ENCODE assay signal across 24 cellular contexts in the genomic region with DNA sequence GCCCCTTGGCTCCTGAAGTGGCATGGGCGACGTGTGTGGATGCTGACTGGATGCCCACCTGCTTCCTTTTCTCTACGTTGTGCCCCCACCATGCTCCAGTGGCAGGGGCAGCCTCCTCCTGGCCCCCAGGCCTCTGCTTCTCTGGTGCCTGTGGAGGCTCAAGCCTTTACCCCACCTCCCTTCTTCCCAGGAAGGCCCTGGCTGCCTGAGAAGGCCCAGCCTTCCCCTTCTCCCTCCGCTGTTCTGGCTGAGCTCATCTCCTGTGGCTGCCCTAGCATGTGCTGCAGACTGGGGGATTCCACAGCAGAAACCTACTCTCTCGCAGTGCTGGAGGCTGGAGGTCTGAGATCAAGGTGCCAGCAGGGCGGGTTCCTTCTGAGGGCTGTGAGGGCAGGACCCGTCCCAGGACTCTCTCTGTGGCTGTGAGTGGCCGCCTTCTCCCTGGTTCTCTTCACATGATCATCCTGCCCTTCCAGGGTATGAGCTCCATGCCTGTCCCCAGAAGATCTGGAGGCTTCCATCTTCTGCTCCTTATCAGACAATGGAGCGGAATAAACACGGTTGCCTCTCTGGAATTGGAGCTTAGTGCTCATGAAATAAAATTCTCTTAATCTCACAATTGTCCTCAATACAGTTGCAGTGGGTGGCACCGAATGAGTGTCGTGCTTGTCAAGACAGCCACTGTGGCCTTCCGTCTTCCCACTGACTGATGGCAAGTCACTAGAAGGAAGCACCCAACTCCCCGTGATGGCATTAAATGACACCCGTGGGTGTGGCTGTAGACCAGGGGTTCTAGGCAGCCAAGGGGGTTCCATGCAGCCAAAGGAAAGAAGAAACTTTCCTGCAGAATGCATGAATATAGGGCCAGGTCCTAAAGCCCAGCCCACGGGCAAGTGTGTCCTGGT. TPM values are rescaled to one million over a fixed set of nuclear protein-coding genes. Genes with fewer than 3 reads are reported as not detected.
"Had no signal": no experiment of that assay in that cellular context is flagged by ENCODE, and none has a peak within 500 bp of the region (broad histone marks: within the 10 kb centered on the region; RNA-seq: fewer than 3 reads in every experiment).

No MANE protein-coding gene starts in this region.

- H3K4me1 ChIP-seq: SJSA1 had no signal

- DNase-seq: activated CD4-positive, alpha-beta T cell treated with anti-CD3 and anti-CD28 coated beads, Interleukin-2, amount 10 ng/mL, durations not matched to agents 24 days and 14 days; activated CD4-positive, alpha-beta T cell treated with anti-CD3 and anti-CD28 coated beads, Interleukin-2, amount 50 U/mL, for 4 hours; activated CD8-positive, alpha-beta T cell treated with anti-CD3 and anti-CD28 coated beads for 36 hours; activated naive CD4-positive, alpha-beta T cell treated with anti-CD3 and anti-CD28 coated beads, Interleukin-2, amount 10 ng/mL, durations not matched to agents 7 days and 5 days; activated naive CD8-positive, alpha-beta T cell treated with anti-CD3 and anti-CD28 coated beads, Interleukin-2, amount 50 U/mL, for 24 hours; activated T-cell treated with anti-CD3 and anti-CD28 coated beads, Interleukin-2, amount 50 U/mL, for 1 hour; aorta; brain microvascular endothelial cell; MM.1S; MV-4-11; NCI-H1092; NCI-H1436 treated with DMSO at 0.1 percent for 48 hours; NCI-H187 treated with DMSO at 0.1 percent for 48 hours; NCI-H2081 treated with DMSO at 0.1 percent for 48 hours; NCI-H226; NCI-H446 treated with DMSO at 0.1 percent for 48 hours; NCI-H524; SHP77 treated with DMSO at 0.1 percent for 48 hours; SK-N-SH had no signal

- H3K4me3 ChIP-seq: SJSA1 had no signal

- H3K4me2 ChIP-seq: KMS-11, SK-N-SH had no signal

- ATAC-seq: activated CD8-positive, alpha-beta T cell treated with anti-CD3 and anti-CD28 coated beads for 36 hours; activated naive CD8-positive, alpha-beta T cell treated with anti-CD3 and anti-CD28 coated beads, Interleukin-2, amount 50 U/mL, for 24 hours; Panc1 had no signal

- H3K27ac ChIP-seq: brain microvascular endothelial cell, KMS-11, SJSA1 had no signal

- H3K9ac ChIP-seq: KMS-11, SK-N-SH had no signal

- H3K27me3 ChIP-seq: brain microvascular endothelial cell, SJSA1 had no signal

- H3K9me3 ChIP-seq: SJSA1, SK-N-SH had no signal

- H3K36me3 ChIP-seq: brain microvascular endothelial cell, SJSA1 had no signal

RNA-seq across cellular contexts. Expression of a gene that starts 25.1 kb away (rescaled TPM):
- total RNA-seq: activated CD4-positive, alpha-beta T cell treated with anti-CD3 and anti-CD28 coated beads, Interleukin-2, amount 10 ng/mL, durations not matched to agents 24 days and 14 days; activated CD8-positive, alpha-beta memory T cell treated with anti-CD3 and anti-CD28 coated beads for 36 hours; activated CD8-positive, alpha-beta T cell treated with anti-CD3 and anti-CD28 coated beads for 36 hours; activated T-helper 2 cell treated with anti-CD3 and anti-CD28 coated beads, Interferon-gamma antibody, Interleukin-2, Interleukin-4, amounts not matched to agents 10 μg/mL and 5 μg/mL and 100 μg/mL, durations not matched to agents 14 hours and 24 hours and 36 hours; SJSA1 had no signal
- polyA plus RNA-seq: aorta had no signal
